Comparison of ENCODE assay signal across 28 cellular contexts in genomic region chr1:33316601-33317000, GRCh38. TPM values are rescaled to one million over a fixed set of nuclear protein-coding genes. Genes with fewer than 3 reads are reported as not detected.
"Had no signal": no experiment of that assay in that cellular context is flagged by ENCODE, and none has a peak within 500 bp of the region (broad histone marks: within the 10 kb centered on the region; RNA-seq: fewer than 3 reads in every experiment).

No MANE protein-coding gene starts in this region.

- DNase-seq: activated CD4-positive, alpha-beta T cell treated with anti-CD3 and anti-CD28 coated beads for 48 hours; activated CD4-positive, alpha-beta T cell treated with anti-CD3 and anti-CD28 coated beads, Interleukin-2, amount 50 U/mL, for 4 hours; activated CD4-positive, CD25-positive, alpha-beta regulatory T cell treated with anti-CD3 and anti-CD28 coated beads, Interleukin-2, amount 50 U/mL, for 72 hours; activated CD8-positive, alpha-beta T cell treated with anti-CD3 and anti-CD28 coated beads, Interleukin-2, amount 10 ng/mL, durations not matched to agents 7 days and 5 days; activated effector memory CD4-positive, alpha-beta T cell treated with anti-CD3 and anti-CD28 coated beads, Interleukin-2, amount 50 U/mL, for 16 hours; activated naive CD4-positive, alpha-beta T cell treated with Interleukin-2 at 50 U/mL for 16 hours; activated naive CD8-positive, alpha-beta T cell treated with anti-CD3 and anti-CD28 coated beads, Interleukin-2, amount 50 U/mL, for 24 hours; activated T-cell treated with anti-CD3 and anti-CD28 coated beads, Interleukin-2, amount 50 U/mL, for 24 hours; amniotic stem cell; Kasumi-1; KBM-7; NCI-H1092; NCI-H1417; NCI-H1694; NCI-H2029 treated with DMSO at 0.1 percent for 48 hours; NCI-H510A treated with DMSO at 0.1 percent for 48 hours; Peyer's patch; SHP77 treated with DMSO at 0.1 percent for 48 hours; T-helper 9 cell had no signal

- H3K27ac Mint-ChIP-seq: activated CD8-positive, alpha-beta T cell treated with anti-CD3 and anti-CD28 coated beads, Interleukin-2, amount 10 ng/mL, durations not matched to agents 7 days and 5 days; activated naive CD4-positive, alpha-beta T cell treated with anti-CD3 and anti-CD28 coated beads, Interleukin-2, amount 50 U/mL, for 72 hours; activated naive CD8-positive, alpha-beta T cell treated with anti-CD3 and anti-CD28 coated beads, Interleukin-2, amount 50 U/mL, for 24 hours; activated T-cell treated with anti-CD3 and anti-CD28 coated beads, Interleukin-2, amount 50 U/mL, for 24 hours; activated T-helper 1 cell treated with anti-CD3 and anti-CD28 coated beads, Interleukin-12 subunit alpha, Interleukin-12 subunit beta, Interleukin-2, Interleukin-4 antibody, amounts not matched to agents 30 ng/mL and 10 ng/mL and 1 ng/mL, durations not matched to agents 14 hours and 24 hours and 36 hours; T-helper 1 cell treated with Interleukin-12 subunit alpha and Interleukin-12 subunit beta and Interleukin-4 antibody, amounts not matched to agents 30 μg/mL and 1 μg/mL, for 36 hours; WTC11 had no signal

- ATAC-seq: activated CD8-positive, alpha-beta T cell treated with anti-CD3 and anti-CD28 coated beads, Interleukin-2, amount 10 ng/mL, durations not matched to agents 7 days and 5 days; activated naive CD4-positive, alpha-beta T cell treated with anti-CD3 and anti-CD28 coated beads, Interleukin-2, amount 50 U/mL, for 72 hours; activated naive CD8-positive, alpha-beta T cell treated with anti-CD3 and anti-CD28 coated beads, Interleukin-2, amount 50 U/mL, for 24 hours; WTC11 had no signal

- H3K4me3 Mint-ChIP-seq: activated CD8-positive, alpha-beta T cell treated with anti-CD3 and anti-CD28 coated beads, Interleukin-2, amount 10 ng/mL, durations not matched to agents 7 days and 5 days; activated naive CD8-positive, alpha-beta T cell treated with anti-CD3 and anti-CD28 coated beads, Interleukin-2, amount 50 U/mL, for 24 hours; activated T-cell treated with anti-CD3 and anti-CD28 coated beads, Interleukin-2, amount 50 U/mL, for 24 hours; activated T-helper 1 cell treated with anti-CD3 and anti-CD28 coated beads, Interleukin-12 subunit alpha, Interleukin-12 subunit beta, Interleukin-2, Interleukin-4 antibody, amounts not matched to agents 30 ng/mL and 10 ng/mL and 1 ng/mL, durations not matched to agents 14 hours and 24 hours and 36 hours; brain; central memory CD8-positive, alpha-beta T cell; T-helper 1 cell treated with Interleukin-12 subunit alpha and Interleukin-12 subunit beta and Interleukin-4 antibody, amounts not matched to agents 30 μg/mL and 1 μg/mL, for 36 hours; WTC11 had no signal

- H3K4me1 Mint-ChIP-seq: central memory CD8-positive, alpha-beta T cell; WTC11 had no signal

- H3K27me3 Mint-ChIP-seq: activated T-cell treated with anti-CD3 and anti-CD28 coated beads, Interleukin-2, amount 50 U/mL, for 24 hours had no signal

- H3K4me3 ChIP-seq: ascending aorta, Peyer's patch had no signal

- H3K4me1 ChIP-seq: ascending aorta, Peyer's patch had no signal

- H3K9me3 Mint-ChIP-seq: activated naive CD4-positive, alpha-beta T cell treated with anti-CD3 and anti-CD28 coated beads, Interleukin-2, amount 50 U/mL, for 72 hours; activated naive CD8-positive, alpha-beta T cell treated with anti-CD3 and anti-CD28 coated beads, Interleukin-2, amount 50 U/mL, for 24 hours; activated T-cell treated with anti-CD3 and anti-CD28 coated beads, Interleukin-2, amount 50 U/mL, for 24 hours; activated T-helper 1 cell treated with anti-CD3 and anti-CD28 coated beads, Interleukin-12 subunit alpha, Interleukin-12 subunit beta, Interleukin-2, Interleukin-4 antibody, amounts not matched to agents 30 ng/mL and 10 ng/mL and 1 ng/mL, durations not matched to agents 14 hours and 24 hours and 36 hours; brain; central memory CD8-positive, alpha-beta T cell; T-helper 1 cell treated with Interleukin-12 subunit alpha and Interleukin-12 subunit beta and Interleukin-4 antibody, amounts not matched to agents 30 μg/mL and 1 μg/mL, for 36 hours; WTC11 had no signal

- H3K27me3 ChIP-seq: ascending aorta, Peyer's patch had no signal

- H3K27ac ChIP-seq: ascending aorta, Peyer's patch, RWPE1 had no signal

- H3K9me3 ChIP-seq: ascending aorta, Peyer's patch had no signal

- H3K36me3 Mint-ChIP-seq: activated naive CD4-positive, alpha-beta T cell treated with anti-CD3 and anti-CD28 coated beads, Interleukin-2, amount 50 U/mL, for 72 hours; WTC11 had no signal

RNA-seq across cellular contexts. Expression of gene A3GALT2, which starts 4.3 kb away (rescaled TPM):
- total RNA-seq: activated CD8-positive, alpha-beta T cell treated with anti-CD3 and anti-CD28 coated beads, Interleukin-2, amount 10 ng/mL, durations not matched to agents 7 days and 5 days; activated naive CD4-positive, alpha-beta T cell treated with anti-CD3 and anti-CD28 coated beads, Interleukin-2, amount 50 U/mL, for 72 hours; activated T-helper 1 cell treated with anti-CD3 and anti-CD28 coated beads, Interleukin-12 subunit alpha, Interleukin-12 subunit beta, Interleukin-2, Interleukin-4 antibody, amounts not matched to agents 30 ng/mL and 10 ng/mL and 1 ng/mL, durations not matched to agents 14 hours and 24 hours and 36 hours; ascending aorta; Peyer's patch; SK-MEL-5; WTC11 had no signal
